9 cellular contexts compared by ENCODE assay signal in the genomic region with DNA sequence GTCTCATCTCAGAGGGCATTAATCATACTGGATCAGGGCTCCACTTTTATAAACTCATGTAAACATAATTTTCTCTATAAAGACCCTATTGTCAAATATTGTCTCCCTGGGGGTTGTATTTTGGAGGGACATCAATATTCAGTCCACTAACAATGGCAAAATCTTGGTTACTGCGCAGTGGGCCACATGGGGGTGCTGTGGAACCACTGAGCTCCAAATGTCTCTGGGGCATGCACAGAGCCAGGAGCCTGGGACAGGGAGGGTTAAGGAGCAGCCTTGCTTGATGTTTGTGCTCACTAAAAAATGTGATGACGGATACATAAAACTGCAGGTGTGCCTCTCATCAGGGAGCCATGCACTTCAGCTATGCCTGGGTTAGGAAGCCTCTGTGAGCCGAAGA.
DNase-seq lines count a peak whose midpoint lies in the region; FAIRE-seq and TF ChIP-seq lines count a peak whose summit lies in the region.
"Had no signal": no experiment of that assay in that cellular context is flagged by ENCODE, and none has a peak within 500 bp of the region (broad histone marks: within the 10 kb centered on the region; RNA-seq: fewer than 3 reads in every experiment).

No MANE protein-coding gene starts in this region.

- H4K20me1 ChIP-seq in Loucy (ENCODE audit: insufficient read depth, low read length, poor library complexity, severe bottlenecking), result no peaks in the 10 kb centered on the region

- peaks cover 5% of the 10 kb centered on the region for H3F3A ChIP-seq in Loucy (ENCODE audit: low read depth)

- H3K27me3 Mint-ChIP-seq in activated T-helper 2 cell treated with anti-CD3 and anti-CD28 coated beads, Interferon-gamma antibody, Interleukin-2, Interleukin-4, amounts not matched to agents 10 μg/mL and 5 μg/mL and 100 μg/mL, durations not matched to agents 14 hours and 24 hours and 36 hours (ENCODE audit: low read depth), result peaks cover 24% of the 10 kb centered on the region
- peaks cover 14% of the 10 kb centered on the region for H3K27me3 Mint-ChIP-seq in nephron progenitor cell (ENCODE audit: low read depth, poor library complexity)

- DNase-seq in D721Med (ENCODE audit: insufficient read length, low spot score), result no peak
- DNase-seq in activated T-helper 2 cell treated with anti-CD3 and anti-CD28 coated beads, Interferon-gamma antibody, Interleukin-2, Interleukin-4, amounts not matched to agents 10 μg/mL and 5 μg/mL and 100 μg/mL, durations not matched to agents 14 hours and 24 hours and 36 hours (ENCODE audit: low spot score), result no peak
- DNase-seq in nephron progenitor cell, result peak; percentile 23
- no peak for DNase-seq in caudate nucleus (lab: John Stamatoyannopoulos, UW)
- no peak for DNase-seq in NCI-H1105 treated with DMSO at 0.1 percent for 48 hours (lab: John Stamatoyannopoulos, UW)
- DNase-seq in DMS153 treated with DMSO at 0.1 percent for 48 hours (lab: John Stamatoyannopoulos, UW; ENCODE audit: unreplicated experiment), result no peak
- DNase-seq in urothelium cell line (ENCODE audit: low spot score), result no peak

- H3K4me3 ChIP-seq in Loucy (ENCODE audit: low read length, poor library complexity, severe bottlenecking), result no peak overlapping the region

- no peak overlapping the region for H2AFZ ChIP-seq in Loucy (ENCODE audit: low read length)

- H3K36me3 ChIP-seq in Loucy (ENCODE audit: insufficient read depth, low read length), result no peaks in the 10 kb centered on the region

- peaks cover 38% of the 10 kb centered on the region for H3K4me1 ChIP-seq in Loucy (ENCODE audit: insufficient read depth, low read length, poor library complexity, severe bottlenecking)

- no peak overlapping the region for H3K4me2 ChIP-seq in Loucy (ENCODE audit: low read depth, low read length, poor library complexity, severe bottlenecking)

- peak; percentile 18 for TF ChIP-seq CTCF in D721Med (IDR thresholded peaks at IDR 0.05; ENCODE audit: insufficient read depth, missing control alignments)
- TF ChIP-seq CTCF in Loucy (conservative IDR thresholded peaks at IDR 0.05; ENCODE audit: low read length), result peak; percentile 90
- TF ChIP-seq CTCF in nephron progenitor cell (IDR thresholded peaks at IDR 0.05), result peak; percentile 29

- no peaks in the 10 kb centered on the region for H3K9me2 ChIP-seq in Loucy (replicated peaks; ENCODE audit: low read depth, low read length)

- H3K4me1 Mint-ChIP-seq in activated T-helper 2 cell treated with anti-CD3 and anti-CD28 coated beads, Interferon-gamma antibody, Interleukin-2, Interleukin-4, amounts not matched to agents 10 μg/mL and 5 μg/mL and 100 μg/mL, durations not matched to agents 14 hours and 24 hours and 36 hours (ENCODE audit: low read depth), result peaks cover 3% of the 10 kb centered on the region
- H3K4me1 Mint-ChIP-seq in nephron progenitor cell, result peaks cover 15% of the 10 kb centered on the region

- H3K36me3 Mint-ChIP-seq in activated T-helper 2 cell treated with anti-CD3 and anti-CD28 coated beads, Interferon-gamma antibody, Interleukin-2, Interleukin-4, amounts not matched to agents 10 μg/mL and 5 μg/mL and 100 μg/mL, durations not matched to agents 14 hours and 24 hours and 36 hours (ENCODE audit: low read depth), result no peaks in the 10 kb centered on the region
- no peaks in the 10 kb centered on the region for H3K36me3 Mint-ChIP-seq in nephron progenitor cell (ENCODE audit: low read depth)

- no peaks in the 10 kb centered on the region for H3K9me3 ChIP-seq in Loucy (ENCODE audit: insufficient read depth, low read depth, low read length)

- peak overlapping the region; percentile 66 for H3K27ac Mint-ChIP-seq in activated T-helper 2 cell treated with anti-CD3 and anti-CD28 coated beads, Interferon-gamma antibody, Interleukin-2, Interleukin-4, amounts not matched to agents 10 μg/mL and 5 μg/mL and 100 μg/mL, durations not matched to agents 14 hours and 24 hours and 36 hours
- H3K27ac Mint-ChIP-seq in nephron progenitor cell, result no peak overlapping the region

- intact Hi-C loops in activated T-helper 2 cell treated with anti-CD3 and anti-CD28 coated beads, Interferon-gamma antibody, Interleukin-2, Interleukin-4, amounts not matched to agents 10 μg/mL and 5 μg/mL and 100 μg/mL, durations not matched to agents 14 hours and 24 hours and 36 hours (cut with micrococcal nuclease), result loop anchor here (1.0 to 5.0 kb wide), 3 partner anchors 477 to 687 kb away; no protein-coding TSS in a partner anchor

- H3K79me2 ChIP-seq in Loucy (ENCODE audit: insufficient read depth, low read length), result no peaks in the 10 kb centered on the region

- FAIRE-seq in D721Med (lab: Jason Lieb, UNC), result no peak
- no peak for FAIRE-seq in urothelium cell line (lab: Jason Lieb, UNC)
- FAIRE-seq: islet of Langerhans had no signal

- H3K27me3 ChIP-seq in Loucy (ENCODE audit: insufficient read depth, low read length, poor library complexity, severe bottlenecking), result no peaks in the 10 kb centered on the region

- no peak overlapping the region for H3K27ac ChIP-seq in caudate nucleus (ENCODE audit: low read depth, low read length)

- H3K9ac ChIP-seq in Loucy (ENCODE audit: low read depth, low read length, poor library complexity, severe bottlenecking), result peak overlapping the region; percentile 10

- peak overlapping the region; percentile 66 for H3K4me3 Mint-ChIP-seq in activated T-helper 2 cell treated with anti-CD3 and anti-CD28 coated beads, Interferon-gamma antibody, Interleukin-2, Interleukin-4, amounts not matched to agents 10 μg/mL and 5 μg/mL and 100 μg/mL, durations not matched to agents 14 hours and 24 hours and 36 hours (ENCODE audit: low read depth)
- no peak overlapping the region for H3K4me3 Mint-ChIP-seq in nephron progenitor cell

- no peaks in the 10 kb centered on the region for H3K9me3 Mint-ChIP-seq in activated T-helper 2 cell treated with anti-CD3 and anti-CD28 coated beads, Interferon-gamma antibody, Interleukin-2, Interleukin-4, amounts not matched to agents 10 μg/mL and 5 μg/mL and 100 μg/mL, durations not matched to agents 14 hours and 24 hours and 36 hours
- no peaks in the 10 kb centered on the region for H3K9me3 Mint-ChIP-seq in nephron progenitor cell

Comparison
In these comparisons a context has a peak if more than half of its experiments do, and no peak if none do; other contexts are left out.
1. CTCF ChIP-seq: peak in every context shown above with its lines; median percentile 90 in Loucy; 29 in nephron progenitor cell; 18 in D721Med.